In genomic region chr5:115579216-115579615, GRCh38 we compare ENCODE assay signal across 24 cellular contexts. TPM values are rescaled to one million over a fixed set of nuclear protein-coding genes. Genes with fewer than 3 reads are reported as not detected.
DNase-seq lines count a peak whose midpoint lies in the region; ATAC-seq and TF ChIP-seq lines count a peak whose summit lies in the region.
"Had no signal": no experiment of that assay in that cellular context is flagged by ENCODE, and none has a peak within 500 bp of the region (broad histone marks: within the 10 kb centered on the region; RNA-seq: fewer than 3 reads in every experiment).

No MANE protein-coding gene starts in this region.

- peaks cover 0 to 11% (median 0%) of the 10 kb centered on the region in 11 experiments; a peak in 2 of 22 replicates for H3K9me3 ChIP-seq in BLaER1 treated with 17β-estradiol and CSF1 and Interleukin-3, amounts not matched to agents 10 nM and 100 nM (replicated peaks in 1 of 11)
- H3K9me3 ChIP-seq in PC-3 (ENCODE audit: low read length) (no peaks in the 10 kb centered on the region), osteoblast (ENCODE audit: low read depth, low read length) (no peaks in the 10 kb centered on the region), aorta (ENCODE audit: control insufficient read depth, low read length) (peaks cover 1% of the 10 kb centered on the region), gastrocnemius medialis (no peaks in the 10 kb centered on the region)
- H3K9me3 ChIP-seq: esophagus squamous epithelium, suprapubic skin had no signal

- BruUV-seq in PC-3 (replicated peaks; lab: Mats Ljungman, UMichigan): no TSS peak

- H3K9ac ChIP-seq in BLaER1 treated with 17β-estradiol and CSF1 and Interleukin-3, amounts not matched to agents 10 nM and 100 nM: no peak overlapping the region
- no peak overlapping the region for H3K9ac ChIP-seq in PC-3 (ENCODE audit: low read length)
- H3K9ac ChIP-seq: KMS-11 had no signal

- WGBS in aorta, 2 donors: 89 to 92% methylated on average over 3 of the region's 3 CpGs

- H4K20me1 ChIP-seq in BLaER1 treated with 17β-estradiol and CSF1 and Interleukin-3, amounts not matched to agents 10 nM and 100 nM: peaks cover 0 to 16% (median 0%) of the 10 kb centered on the region in 11 experiments; a peak in 2 of 22 replicates
- no peaks in the 10 kb centered on the region for H4K20me1 ChIP-seq in PC-3 (ENCODE audit: low read length)
- no peaks in the 10 kb centered on the region for H4K20me1 ChIP-seq in osteoblast (ENCODE audit: insufficient read depth, low read length)

- H3K27ac ChIP-seq in BLaER1 treated with 17β-estradiol and CSF1 and Interleukin-3, amounts not matched to agents 10 nM and 100 nM: no peak overlapping the region
- H3K27ac ChIP-seq in PC-3 (ENCODE audit: low read length) (peak overlapping the region; percentile 21; the same call in 1 of the 2 replicates), osteoblast (ENCODE audit: low read depth, low read length) (peak overlapping the region; percentile 40), aorta (ENCODE audit: low read depth in 1 of 2, low read length in 2 of 2) (no peak overlapping the region), gastrocnemius medialis (no peak overlapping the region)
- H3K27ac ChIP-seq: esophagus squamous epithelium, KMS-11, suprapubic skin had no signal

- H3K9me2 ChIP-seq in PC-3 (replicated peaks; ENCODE audit: low read length): no peaks in the 10 kb centered on the region

- H3K79me2 ChIP-seq in PC-3 (ENCODE audit: low read length): no peaks in the 10 kb centered on the region
- peaks cover 49% of the 10 kb centered on the region for H3K79me2 ChIP-seq in osteoblast (ENCODE audit: insufficient read depth, low read length)

- no peak for TF ChIP-seq POLR2A in gastrocnemius medialis (IDR thresholded peaks at IDR 0.05)

- H2AFZ ChIP-seq in PC-3 (ENCODE audit: low read length) (no peak overlapping the region), osteoblast (ENCODE audit: low read length) (no peak overlapping the region)

- CTCF ChIA-PET in PC-3 (lab: Charles Lee): no interaction called here

- H3K36me3 Mint-ChIP-seq in HFFc6 (ENCODE audit: low read depth): peaks cover 64% of the 10 kb centered on the region
- H3K36me3 Mint-ChIP-seq: activated naive CD4-positive, alpha-beta T cell treated with anti-CD3 and anti-CD28 coated beads, Interleukin-2, amount 50 U/mL, for 72 hours had no signal

- H3K4me2 ChIP-seq in BLaER1 treated with 17β-estradiol and CSF1 and Interleukin-3, amounts not matched to agents 10 nM and 100 nM: peak overlapping the region in 10 of 11 experiments; percentile 2 to 66 (median 30); a peak in 13 of 22 replicates
- H3K4me2 ChIP-seq in PC-3 (ENCODE audit: low read length): peak overlapping the region; percentile 45
- no peak overlapping the region for H3K4me2 ChIP-seq in osteoblast (ENCODE audit: insufficient read depth, low read length)
- H3K4me2 ChIP-seq: KMS-11 had no signal

- no peaks in the 10 kb centered on the region for H3K27me3 ChIP-seq in BLaER1 treated with 17β-estradiol and CSF1 and Interleukin-3, amounts not matched to agents 10 nM and 100 nM
- H3K27me3 ChIP-seq in PC-3 (ENCODE audit: low read length): no peaks in the 10 kb centered on the region
- no peaks in the 10 kb centered on the region for H3K27me3 ChIP-seq in osteoblast (ENCODE audit: insufficient read depth, low read length)
- H3K27me3 ChIP-seq in aorta (ENCODE audit: control insufficient read depth in 1 of 2, insufficient read depth in 2 of 2, low read length in 1 of 2): no peaks in the 10 kb centered on the region
- no peaks in the 10 kb centered on the region for H3K27me3 ChIP-seq in gastrocnemius medialis
- H3K27me3 ChIP-seq: esophagus squamous epithelium, suprapubic skin had no signal

- TF ChIP-seq CTCF in HFFc6 (IDR thresholded peaks at IDR 0.05) (no peak), PC-3 (conservative IDR thresholded peaks at IDR 0.05; ENCODE audit: low read depth, low read length) (no peak), osteoblast (IDR thresholded peaks at IDR 0.05; ENCODE audit: extremely low read depth, low read depth, low read length) (no peak), gastrocnemius medialis (IDR thresholded peaks at IDR 0.05 in 4 of 5, conservative IDR thresholded peaks at IDR 0.05 in 1 of 5) (no peak)

- ATAC-seq in PC-3 (peak; percentile 8), SK-N-SH treated with all-trans-retinoic acid at 6 μM for 48 hours (no peak), aorta (ENCODE audit: low FRiP score) (no peak), gastrocnemius medialis (no peak)
- ATAC-seq: activated naive CD4-positive, alpha-beta T cell treated with anti-CD3 and anti-CD28 coated beads, Interleukin-2, amount 50 U/mL, for 72 hours; left cardiac atrium; naive thymus-derived CD4-positive, alpha-beta T cell; right cardiac atrium had no signal

- in situ Hi-C loops in gastrocnemius medialis (cut with MboI; ENCODE audit: low sequenced_read_pairs in 4 of 4): loop anchor here in 1 of 4 donors (5.0 kb wide), 1 partner anchor 267 kb away; no protein-coding TSS in a partner anchor

- H3K27me3 Mint-ChIP-seq in HFFc6 (ENCODE audit: insufficient read depth): no peaks in the 10 kb centered on the region; the same call in 1 of the 2 replicates
- H3K27me3 Mint-ChIP-seq: CD4-positive, alpha-beta T cell had no signal

- peaks cover 62% of the 10 kb centered on the region for H3K4me1 Mint-ChIP-seq in HFFc6 (ENCODE audit: low read depth)

- no peak overlapping the region for H3K4me3 ChIP-seq in BLaER1 treated with 17β-estradiol and CSF1 and Interleukin-3, amounts not matched to agents 10 nM and 100 nM
- H3K4me3 ChIP-seq in PC-3 (ENCODE audit: low read length) (no peak overlapping the region), osteoblast (ENCODE audit: insufficient read depth, low read length) (no peak overlapping the region), aorta (ENCODE audit: low read length in 2 of 2) (no peak overlapping the region), gastrocnemius medialis (no peak overlapping the region)
- H3K4me3 ChIP-seq: esophagus squamous epithelium, suprapubic skin had no signal

- peak overlapping the region; percentile 56 for H3K27ac Mint-ChIP-seq in HFFc6
- H3K27ac Mint-ChIP-seq: activated naive CD4-positive, alpha-beta T cell treated with anti-CD3 and anti-CD28 coated beads, Interleukin-2, amount 50 U/mL, for 72 hours; activated T-helper 1 cell treated with anti-CD3 and anti-CD28 coated beads, Interleukin-12 subunit alpha, Interleukin-12 subunit beta, Interleukin-2, Interleukin-4 antibody, amounts not matched to agents 30 ng/mL and 10 ng/mL and 1 ng/mL, durations not matched to agents 14 hours and 24 hours and 36 hours; CD4-positive, alpha-beta T cell; naive thymus-derived CD4-positive, alpha-beta T cell had no signal

- peaks cover 0 to 21% (median 0%) of the 10 kb centered on the region in 11 experiments; a peak in 4 of 22 replicates for H3K36me3 ChIP-seq in BLaER1 treated with 17β-estradiol and CSF1 and Interleukin-3, amounts not matched to agents 10 nM and 100 nM
- H3K36me3 ChIP-seq in PC-3 (ENCODE audit: low read depth, low read length) (no peaks in the 10 kb centered on the region), osteoblast (ENCODE audit: insufficient read depth, low read length) (peaks cover 8% of the 10 kb centered on the region), aorta (ENCODE audit: control insufficient read depth in 1 of 2, insufficient read depth in 2 of 2, low read length in 1 of 2) (peaks cover 2 to 8% of the 10 kb centered on the region in 2 donors), gastrocnemius medialis (no peaks in the 10 kb centered on the region)
- H3K36me3 ChIP-seq: esophagus squamous epithelium, suprapubic skin had no signal

- no peaks in the 10 kb centered on the region for H3F3A ChIP-seq in PC-3 (ENCODE audit: low read length, unreplicated experiment)

- H3K9me3 Mint-ChIP-seq in HFFc6: peaks cover 14% of the 10 kb centered on the region
- H3K9me3 Mint-ChIP-seq: activated naive CD4-positive, alpha-beta T cell treated with anti-CD3 and anti-CD28 coated beads, Interleukin-2, amount 50 U/mL, for 72 hours; activated T-helper 1 cell treated with anti-CD3 and anti-CD28 coated beads, Interleukin-12 subunit alpha, Interleukin-12 subunit beta, Interleukin-2, Interleukin-4 antibody, amounts not matched to agents 30 ng/mL and 10 ng/mL and 1 ng/mL, durations not matched to agents 14 hours and 24 hours and 36 hours; CD4-positive, alpha-beta T cell had no signal

- no peak overlapping the region for H3K4me3 Mint-ChIP-seq in HFFc6
- H3K4me3 Mint-ChIP-seq: activated T-helper 1 cell treated with anti-CD3 and anti-CD28 coated beads, Interleukin-12 subunit alpha, Interleukin-12 subunit beta, Interleukin-2, Interleukin-4 antibody, amounts not matched to agents 30 ng/mL and 10 ng/mL and 1 ng/mL, durations not matched to agents 14 hours and 24 hours and 36 hours; CD4-positive, alpha-beta T cell; naive thymus-derived CD4-positive, alpha-beta T cell had no signal

- H3K4me1 ChIP-seq in BLaER1 treated with 17β-estradiol and CSF1 and Interleukin-3, amounts not matched to agents 10 nM and 100 nM: peaks cover 8 to 53% (median 13%) of the 10 kb centered on the region in 10 experiments; a peak in 18 of 20 replicates
- H3K4me1 ChIP-seq in PC-3 (ENCODE audit: insufficient read depth, low read length) (peaks cover 39% of the 10 kb centered on the region), osteoblast (ENCODE audit: insufficient read depth, low read length) (peaks cover 44% of the 10 kb centered on the region), aorta (ENCODE audit: control insufficient read depth in 1 of 2, insufficient read depth in 2 of 2, low read length in 2 of 2) (no peaks in the 10 kb centered on the region), gastrocnemius medialis (peaks cover 0 to 3% of the 10 kb centered on the region in 2 donors)
- H3K4me1 ChIP-seq: suprapubic skin had no signal

- intact Hi-C loops in PC-3 (cut with micrococcal nuclease) (loop anchor here (2.0 kb wide), 1 partner anchor 34 kb away; the partner anchor contains the start of gene FEM1C), aorta (cut with DNase I) (loop anchor here in 1 of 2 donors (10.0 kb wide), 1 partner anchor 204 kb away; no protein-coding TSS in a partner anchor), gastrocnemius medialis (cut with DNase I; ENCODE audit: low total_unique reads) (no loop called here)

- POLR2A ChIA-PET in PC-3 (lab: Charles Lee; ENCODE audit: unreplicated experiment): no interaction called here

- DNase-seq in HFFc6 (no peak), PC-3 (no peak), osteoblast (ENCODE audit: insufficient read length, low spot score, missing footprints) (no peak), hepatic stellate cell (ENCODE audit: low spot score) (no peak), aorta (no peak), gastrocnemius medialis (no peak)
- DNase-seq: activated CD4-positive, alpha-beta T cell treated with anti-CD3 and anti-CD28 coated beads for 4 hours; CD4-positive, alpha-beta T cell; DMS53; esophagus squamous epithelium; GF-D8; left cardiac atrium; mesendoderm; naive thymus-derived CD4-positive, alpha-beta T cell; NCI-H2029; NCI-H446 treated with DMSO at 0.1 percent for 48 hours; right cardiac atrium had no signal

RNA-seq across cellular contexts. Expression of gene TICAM2, which starts 23.1 kb away (rescaled TPM):
- 10 to 100 TPM in 4 of 6 experiments, 1 to 10 TPM in 2; 8.3 to 15.9 (median 13.1) TPM for total RNA-seq in HFFc6 (2021; fragmentation: NEBNext Ultra II Directional; extraction: Animal tissue kit (Norgen Biotek cat#: 25700))
- total RNA-seq in PC-3 (2014; rRNA removed) (3.9 and 5.0 TPM in 2 replicates), osteoblast (6.9 and 9.1 TPM in 2 replicates), aorta (10 to 100 TPM in 1 of 2 donors, 1 to 10 TPM in 1; 8.3 to 10.6 TPM), gastrocnemius medialis (1 to 10 TPM in 1 of 4 donors, under 1 TPM in 3; 0.59 to 1.3 (median 0.78) TPM)
- 1 to 10 TPM; 3.1 to 3.4 TPM for polyA plus RNA-seq in aorta
- total RNA-seq: HT-29 had no signal

RNA-seq across cellular contexts. Expression of gene FEM1C, which starts 34.6 kb away (rescaled TPM):
- total RNA-seq in HFFc6 (2021; fragmentation: NEBNext Ultra II Directional; extraction: Animal tissue kit (Norgen Biotek cat#: 25700)): 10 to 100 TPM; 12.1 to 15.9 (median 14.9) TPM
- total RNA-seq in PC-3 (2014; rRNA removed): 8.4 and 9.1 TPM in 2 replicates
- 17.1 and 17.4 TPM in 2 replicates for total RNA-seq in osteoblast
- total RNA-seq in aorta: 10 to 100 TPM; 18.8 to 21.0 TPM
- polyA plus RNA-seq in aorta: 1 to 10 TPM; 5.1 to 7.1 TPM
- 10 to 100 TPM; 18.9 to 39.4 (median 33.7) TPM for total RNA-seq in gastrocnemius medialis

RNA-seq across cellular contexts. Expression of gene TMED7, which starts 46.6 kb away (rescaled TPM):
- total RNA-seq in HFFc6 (2021; fragmentation: NEBNext Ultra II Directional; extraction: Animal tissue kit (Norgen Biotek cat#: 25700)): 100 to 1,000 TPM; 162 to 194 (median 175) TPM
- total RNA-seq in PC-3 (2014; rRNA removed) (234 and 278 TPM in 2 replicates), osteoblast (137 and 151 TPM in 2 replicates), aorta (100 to 1,000 TPM in 1 of 2 donors, 10 to 100 TPM in 1; 98.6 to 101 TPM), gastrocnemius medialis (100 to 1,000 TPM in 1 of 4 donors, 10 to 100 TPM in 3; 53.1 to 122 (median 68.6) TPM)
- 10 to 100 TPM; 35.1 to 37.3 TPM for polyA plus RNA-seq in aorta

Comparison
In these comparisons a context has a peak if more than half of its experiments do, and no peak if none do; other contexts are left out.
1. H3K27ac ChIP-seq: peak in PC-3 (single experiment) and osteoblast (single experiment); none in BLaER1 treated with 17β-estradiol and CSF1 and Interleukin-3, amounts not matched to agents 10 nM and 100 nM (0 of 11), aorta (0 of 2) and gastrocnemius medialis (0 of 4).